1 cellular context compared by ENCODE assay signal in genomic region chr1:22962558-22962957, GRCh38.
TF ChIP-seq lines count a peak whose summit lies in the region.

No MANE protein-coding gene starts in this region.

TF ChIP-seq in HepG2, 621 proteins besides CTCF, POLR2A, EP300 and RAD21:
- peak; percentile 7; the same call in 1 of the 2 replicates for TF ChIP-seq SNAI1 (CRISPR knock-in tag; IDR thresholded peaks at IDR 0.05; ENCODE audit: borderline replicate concordance)
- TF ChIP-seq ZNF687 (CRISPR knock-in tag; IDR thresholded peaks at IDR 0.05): no peak
